ENCODE assay signal across 8 cellular contexts in the genomic region with DNA sequence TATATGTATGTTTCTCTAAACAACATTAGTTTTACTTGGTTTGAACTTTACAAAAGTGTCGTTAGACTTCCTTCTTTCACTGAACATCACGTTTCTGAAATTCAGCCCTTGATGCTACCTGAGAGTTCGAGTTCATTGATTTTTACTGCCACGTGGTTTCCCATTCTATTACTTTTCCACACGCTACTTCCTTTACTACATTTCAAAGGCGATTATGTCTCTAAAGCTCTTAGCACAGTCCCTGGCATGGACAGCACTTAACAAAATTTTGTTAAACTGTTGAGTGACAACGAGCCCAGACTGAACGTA. TPM values are rescaled to one million over a fixed set of nuclear protein-coding genes. Genes with fewer than 3 reads are reported as not detected.
A peak's percentile ranks its signal among the peaks of the same experiment; 100 is the strongest.
DNase-seq lines count a peak whose midpoint lies in the region; ATAC-seq, FAIRE-seq and TF ChIP-seq lines count a peak whose summit lies in the region.

No MANE protein-coding gene starts in this region.

- no peak overlapping the region for H3K18ac ChIP-seq in H1 (ENCODE audit: extremely low read depth, low read length)

- no peak overlapping the region for H3K23ac ChIP-seq in H1 (ENCODE audit: insufficient read length)

- H3K4me2 ChIP-seq in H1 (ENCODE audit: insufficient read depth in 1 of 2, low read depth in 2 of 2, low read length in 2 of 2), result peak overlapping the region; percentile 77 to 79

- H3K79me1 ChIP-seq in H1 (ENCODE audit: low read depth, low read length), result no peaks in the 10 kb centered on the region

- H2BK5ac ChIP-seq in H1 (ENCODE audit: low read depth, low read length), result no peak overlapping the region

- no peak overlapping the region for H4K5ac ChIP-seq in H1 (ENCODE audit: insufficient read length, low read depth, low read length)

- no peak overlapping the region for H3K56ac ChIP-seq in H1 (replicated peaks; ENCODE audit: insufficient read length, low read depth, low read length)

- H2AFZ ChIP-seq in H1 (ENCODE audit: low read length), result peak overlapping the region; percentile 100

- H2BK120ac ChIP-seq in H1 (replicated peaks; ENCODE audit: low read depth, low read length), result no peak overlapping the region

- DNase-seq in HL-60 (ENCODE audit: low read depth in 1 of 2, low spot score in 1 of 2), result no peak
- no peak for DNase-seq in H1 (ENCODE audit: low read depth in 1 of 2, low spot score in 2 of 2)
- DNase-seq in retinal pigment epithelial cell (ENCODE audit: low read depth), result no peak
- DNase-seq in ecto neural progenitor cell (ENCODE audit: low spot score), result no peak
- DNase-seq in NCI-H146 treated with DMSO at 0.1 percent for 48 hours (lab: John Stamatoyannopoulos, UW; ENCODE audit: unreplicated experiment), result no peak
- no peak for DNase-seq in caudate nucleus (lab: John Stamatoyannopoulos, UW)

- no peak overlapping the region for H3K9ac ChIP-seq in H1 (replicated peaks in 1 of 4; ENCODE audit: extremely low read depth in 1 of 4, low read depth in 3 of 4, low read length in 3 of 4)

- no peak for TF ChIP-seq EP300 in H1 (IDR thresholded peaks at IDR 0.05; ENCODE audit: borderline replicate concordance in 1 of 2, low read depth in 2 of 2, low read length in 2 of 2)

- no peaks in the 10 kb centered on the region for H3K27me3 ChIP-seq in HL-60 (ENCODE audit: insufficient read depth, poor library complexity, severe bottlenecking)
- no peaks in the 10 kb centered on the region for H3K27me3 ChIP-seq in H1 (replicated peaks in 1 of 4; ENCODE audit: control insufficient read depth in 3 of 4, extremely low read depth in 1 of 4, insufficient read depth in 3 of 4, low read length in 3 of 4)

- no peak overlapping the region for H4K91ac ChIP-seq in H1 (replicated peaks; ENCODE audit: insufficient read length, low read length)

- no peaks in the 10 kb centered on the region for H3K9me3 ChIP-seq in H1 (ENCODE audit: insufficient read depth in 2 of 2, low read depth in 1 of 2, low read length in 1 of 2)

- no peak overlapping the region for H2BK12ac ChIP-seq in H1 (ENCODE audit: low read depth, low read length)

- no peak overlapping the region for H2BK20ac ChIP-seq in H1 (ENCODE audit: low read length)

- H4K20me1 ChIP-seq in H1 (replicated peaks in 1 of 2; ENCODE audit: control insufficient read depth in 1 of 2, insufficient read depth in 2 of 2, low read length in 2 of 2), result no peaks in the 10 kb centered on the region

- H3K14ac ChIP-seq in H1 (ENCODE audit: insufficient read length), result no peak overlapping the region

- CTCF ChIA-PET in H1 (lab: Charles Lee; ENCODE audit: partially characterized antibody), result no interaction called here

- H3K79me2 ChIP-seq in H1 (ENCODE audit: control insufficient read depth in 1 of 2, insufficient read depth in 2 of 2, low read length in 2 of 2), result peaks cover 0 to 4% of the 10 kb centered on the region in 2 experiments; a peak in 1 of 4 replicates

- no peak overlapping the region for H3K4ac ChIP-seq in H1 (replicated peaks; ENCODE audit: insufficient read length, low read depth, low read length)

- no peak overlapping the region for H2AK5ac ChIP-seq in H1 (ENCODE audit: low read depth, low read length)

- H3K23me2 ChIP-seq in H1 (ENCODE audit: low read depth, low read length), result peaks cover 10% of the 10 kb centered on the region; the same call in 1 of the 2 replicates

- POLR2A ChIA-PET in H1 (lab: Charles Lee; ENCODE audit: partially characterized antibody), result interaction anchor here (1.2 kb wide), 1 partner anchor 11 kb away, joined by 3 read pairs; no protein-coding TSS in a partner anchor

- H3K27ac ChIP-seq in HL-60 (replicated peaks) (peak overlapping the region; percentile 31), H1 (ENCODE audit: low read depth, low read length) (no peak overlapping the region), caudate nucleus (ENCODE audit: low read depth, low read length) (no peak overlapping the region)

- no peak for FAIRE-seq in H1 (lab: Jason Lieb, UNC)

- TF ChIP-seq CTCF in HL-60 (IDR thresholded peaks at IDR 0.05; ENCODE audit: insufficient read depth, low read length), result no peak
- no peak for TF ChIP-seq CTCF in H1 (IDR thresholded peaks at IDR 0.05; ENCODE audit: control extremely low read depth in 1 of 3, insufficient read depth in 1 of 3, low read depth in 1 of 3, low read length in 3 of 3)
- no peak for TF ChIP-seq CTCF in retinal pigment epithelial cell (conservative IDR thresholded peaks at IDR 0.05; ENCODE audit: low read depth, low read length)

- H3K4me1 ChIP-seq in H1 (replicated peaks in 1 of 4; ENCODE audit: control insufficient read depth in 3 of 4, insufficient read depth in 4 of 4, low read length in 3 of 4), result peaks cover 0 to 7% (median 6%) of the 10 kb centered on the region in 4 experiments; a peak in 3 of 7 replicates

- TF ChIP-seq RAD21 in H1 (IDR thresholded peaks at IDR 0.05 in 1 of 2, conservative IDR thresholded peaks at IDR 0.05 in 1 of 2; ENCODE audit: low read depth in 2 of 2, low read length in 2 of 2), result no peak

- H3K4me3 ChIP-seq in HL-60 (replicated peaks; ENCODE audit: insufficient read depth, low read length) (no peak overlapping the region), H1 (ENCODE audit: extremely low read depth in 1 of 4, insufficient read depth in 2 of 4, low read depth in 3 of 4, low read length in 4 of 4) (peak overlapping the region in 2 of 4 experiments; percentile 38 to 53; a peak in 4 of 8 replicates), retinal pigment epithelial cell (ENCODE audit: low read length) (peak overlapping the region; percentile 32)

- H2BK15ac ChIP-seq in H1 (ENCODE audit: low read length), result peak overlapping the region; percentile 40; the same call in 1 of the 2 replicates

- no peak for TF ChIP-seq POLR2A in H1 (IDR thresholded peaks at IDR 0.05; ENCODE audit: control extremely low read depth in 1 of 2, low read depth in 2 of 2, low read length in 2 of 2)

- H4K8ac ChIP-seq in H1 (ENCODE audit: extremely low read depth, insufficient read depth, low read length), result no peak overlapping the region

- WGBS in H1 (ENCODE audit: extremely low coverage in 1 of 2, insufficient coverage in 1 of 2, insufficient read length in 1 of 2, insufficient replicate concordance in 2 of 2, low coverage in 1 of 2, low lambda C conversion rate in 2 of 2, missing lambda C conversion rate in 1 of 2), 2 experiments, result 41% methylated on average over 8 of the region's 8 CpGs; no CpG with 5 or more reads in 1 of the 2 experiments

- peak; percentile 3 for ATAC-seq in GM18868 (IDR thresholded peaks at IDR 0.05; ENCODE audit: unreplicated experiment)
- no peak for ATAC-seq in GM19023 (IDR thresholded peaks at IDR 0.05; ENCODE audit: unreplicated experiment)

- H3K36me3 ChIP-seq in H1 (ENCODE audit: control insufficient read depth in 2 of 4, insufficient read depth in 4 of 4, low read length in 3 of 4), result no peaks in the 10 kb centered on the region

TF ChIP-seq in H1, 55 proteins besides CTCF, POLR2A, EP300 and RAD21:
- TF ChIP-seq SIN3A (conservative IDR thresholded peaks at IDR 0.05 in 1 of 2, IDR thresholded peaks at IDR 0.05 in 1 of 2; ENCODE audit: low read depth in 1 of 2, low read length in 2 of 2) (no peak), RNF2 (IDR thresholded peaks at IDR 0.05; ENCODE audit: borderline replicate concordance, low read depth, low read length, missing control alignments, poor library complexity, severe bottlenecking) (no peak), MAFK (IDR thresholded peaks at IDR 0.05; ENCODE audit: low read depth, low read length) (no peak), SUZ12 (IDR thresholded peaks at IDR 0.05; ENCODE audit: low read length) (no peak), SIRT6 (IDR thresholded peaks at IDR 0.05; ENCODE audit: low read length) (no peak), BACH1 (IDR thresholded peaks at IDR 0.05; ENCODE audit: low read length) (no peak), JUND (IDR thresholded peaks at IDR 0.05; ENCODE audit: low read length) (no peak), TAF1 (IDR thresholded peaks at IDR 0.05; ENCODE audit: low read depth, low read length) (no peak), HDAC6 (IDR thresholded peaks at IDR 0.05; ENCODE audit: low read depth, low read length) (no peak), ZNF274 (IDR thresholded peaks at IDR 0.05; ENCODE audit: borderline replicate concordance, extremely low read depth, low read length) (no peak), HDAC2 (IDR thresholded peaks at IDR 0.05; ENCODE audit: borderline replicate concordance in 1 of 2, low read depth in 2 of 2, low read length in 2 of 2) (no peak), RFX5 (IDR thresholded peaks at IDR 0.05; ENCODE audit: borderline replicate concordance, low read depth, low read length) (no peak)
- TF ChIP-seq, protein P1, sequence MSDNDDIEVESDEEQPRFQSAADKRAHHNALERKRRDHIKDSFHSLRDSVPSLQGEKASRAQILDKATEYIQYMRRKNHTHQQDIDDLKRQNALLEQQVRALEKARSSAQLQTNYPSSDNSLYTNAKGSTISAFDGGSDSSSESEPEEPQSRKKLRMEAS (IDR thresholded peaks at IDR 0.05), result no peak
- TF ChIP-seq, protein P2, sequence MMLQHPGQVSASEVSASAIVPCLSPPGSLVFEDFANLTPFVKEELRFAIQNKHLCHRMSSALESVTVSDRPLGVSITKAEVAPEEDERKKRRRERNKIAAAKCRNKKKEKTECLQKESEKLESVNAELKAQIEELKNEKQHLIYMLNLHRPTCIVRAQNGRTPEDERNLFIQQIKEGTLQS (IDR thresholded peaks at IDR 0.05; ENCODE audit: insufficient read depth, low read depth, low read length), result no peak

RNA-seq across cellular contexts. Expression of a gene that starts 15.9 kb away (rescaled TPM):
- 91.4 and 93.2 TPM in 2 replicates for total RNA-seq in H1 (2021; fragmentation: NEBNext Ultra II Directional; extraction: Animal tissue kit (Norgen Biotek cat#: 25700))
- 28.5 and 37.7 TPM in 2 replicates for polyA plus RNA-seq in H1 (2011; rRNA removed)
- 20.7 TPM for polyA plus RNA-seq in H1 (2011; cell fraction: cytosol; rRNA removed)
- polyA plus RNA-seq in H1 (2011; cell fraction: nucleus; rRNA removed), result 39.6 TPM
- polyA plus RNA-seq in H1 (2012, experiment 1 of 2), result 48.0 to 73.9 TPM (median 59.4 TPM) in 4 replicates
- 45.2 TPM for polyA plus RNA-seq in H1 (2012, experiment 2 of 2)
- polyA plus RNA-seq in H1 (2013, experiment 1 of 2), result 50.4 TPM
- 49.7 TPM for polyA plus RNA-seq in H1 (2013, experiment 2 of 2)
- polyA minus RNA-seq in H1 (2011; rRNA and poly(A)+ RNA removed), result 54.1 and 54.2 TPM in 2 replicates
- 41.5 TPM for polyA minus RNA-seq in H1 (2011; cell fraction: cytosol; rRNA and poly(A)+ RNA removed)
- 45.1 TPM for polyA minus RNA-seq in H1 (2011; cell fraction: nucleus; rRNA and poly(A)+ RNA removed)
